9 cellular contexts compared by ENCODE assay signal in the genomic region with DNA sequence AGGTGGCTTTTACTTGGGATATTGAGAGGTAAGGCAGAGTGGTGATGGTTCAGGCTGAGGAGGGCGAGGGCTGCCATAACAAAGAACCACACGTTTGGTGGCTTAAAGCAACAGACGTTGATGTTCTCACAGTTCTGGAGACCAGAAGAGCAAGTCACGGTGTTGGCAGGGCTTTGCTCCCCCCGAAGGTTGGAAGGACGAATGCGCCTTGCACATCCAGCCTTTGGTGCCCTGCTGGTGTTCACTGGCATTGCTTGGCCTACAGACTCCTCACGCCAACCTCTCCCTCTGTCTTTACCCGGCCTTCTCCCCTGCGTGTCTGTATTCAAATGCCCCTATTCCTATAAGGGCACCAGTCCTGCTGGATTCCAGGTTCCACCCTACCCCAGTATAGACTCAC.
DNase-seq lines count a peak whose midpoint lies in the region; ATAC-seq and TF ChIP-seq lines count a peak whose summit lies in the region.
"Had no signal": no experiment of that assay in that cellular context is flagged by ENCODE, and none has a peak within 500 bp of the region (broad histone marks: within the 10 kb centered on the region; RNA-seq: fewer than 3 reads in every experiment).

No MANE protein-coding gene starts in this region.

- H3K9ac ChIP-seq in endodermal cell (ENCODE audit: extremely low read depth, low read length, poor library complexity, severe bottlenecking), result no peak overlapping the region

- no peak for ATAC-seq in natural killer cell treated with Interleukin-12 subunit alpha and Interleukin-12 subunit beta and Interleukin-15 and Interleukin-18, amount 100 ng/mL, for 72 hours

- H3K36me3 Mint-ChIP-seq in MCF 10A (ENCODE audit: insufficient read depth, unreplicated experiment) (no peaks in the 10 kb centered on the region), endodermal cell (ENCODE audit: low read depth) (no peaks in the 10 kb centered on the region)
- no peaks in the 10 kb centered on the region for H3K36me3 Mint-ChIP-seq in natural killer cell treated with Interleukin-12 subunit alpha and Interleukin-12 subunit beta and Interleukin-15 and Interleukin-18, amount 100 ng/mL, for 72 hours

- H3K27ac ChIP-seq in breast epithelium (no peak overlapping the region), endodermal cell (ENCODE audit: low read depth, low read length) (no peak overlapping the region), testis (no peak overlapping the region)
- H3K27ac ChIP-seq: skin epidermis had no signal

- H3K4me3 ChIP-seq in breast epithelium, result no peak overlapping the region
- no peak overlapping the region for H3K4me3 ChIP-seq in endodermal cell (ENCODE audit: low read length)
- H3K4me3 ChIP-seq in testis, result no peak overlapping the region
- H3K4me3 ChIP-seq: skin epidermis had no signal

- no peak overlapping the region for H3K27ac Mint-ChIP-seq in MCF 10A (ENCODE audit: low read depth, unreplicated experiment)
- no peak overlapping the region for H3K27ac Mint-ChIP-seq in endodermal cell
- no peak overlapping the region for H3K27ac Mint-ChIP-seq in natural killer cell treated with Interleukin-12 subunit alpha and Interleukin-12 subunit beta and Interleukin-15 and Interleukin-18, amount 100 ng/mL, for 72 hours

- peak; percentile 44 for DNase-seq in MCF 10A (ENCODE audit: unreplicated experiment)
- DNase-seq in breast epithelium (ENCODE audit: low spot score in 2 of 2), result no peak
- peak; percentile 68 for DNase-seq in NCI-H2171 (lab: John Stamatoyannopoulos, UW)
- DNase-seq in endodermal cell, result peak; percentile 89
- peak; percentile 43 for DNase-seq in testis
- no peak for DNase-seq in natural killer cell treated with Interleukin-12 subunit alpha and Interleukin-12 subunit beta and Interleukin-15 and Interleukin-18, amount 100 ng/mL, for 72 hours (ENCODE audit: low spot score)
- no peak for DNase-seq in midbrain (lab: John Stamatoyannopoulos, UW)
- no peak for DNase-seq in GM19238 (ENCODE audit: insufficient read length, low spot score)

- CTCF ChIA-PET in MCF 10A (lab: Yijun Ruan, JAX), result interaction anchor here (0.6 to 1.7 kb wide), 4 partner anchors 12 to 914 kb away, joined by 3 to 6 read pairs (median 5); no protein-coding TSS in a partner anchor

- H3K27me3 ChIP-seq in breast epithelium (no peaks in the 10 kb centered on the region), endodermal cell (ENCODE audit: control insufficient read depth, insufficient read depth, low read length, poor library complexity, severe bottlenecking) (no peaks in the 10 kb centered on the region), testis (no peaks in the 10 kb centered on the region)

- 60 to 62% methylated on average over 10 of the region's 10 CpGs for WGBS in endodermal cell (ENCODE audit: insufficient coverage in 1 of 2, insufficient read length in 1 of 2), 2 experiments
- WGBS in testis, 2 donors, result 62 to 63% methylated on average over 10 of the region's 10 CpGs

- no peaks in the 10 kb centered on the region for H3K4me1 Mint-ChIP-seq in MCF 10A (ENCODE audit: insufficient read depth, unreplicated experiment)
- no peaks in the 10 kb centered on the region for H3K4me1 Mint-ChIP-seq in endodermal cell
- peaks cover 0 to 4% of the 10 kb centered on the region in 2 donors for H3K4me1 Mint-ChIP-seq in natural killer cell treated with Interleukin-12 subunit alpha and Interleukin-12 subunit beta and Interleukin-15 and Interleukin-18, amount 100 ng/mL, for 72 hours (ENCODE audit: low read depth in 2 of 2)

- H3K9me3 ChIP-seq in breast epithelium (no peaks in the 10 kb centered on the region), endodermal cell (ENCODE audit: control insufficient read depth, low read length) (no peaks in the 10 kb centered on the region), testis (no peaks in the 10 kb centered on the region)

- no peaks in the 10 kb centered on the region for H3K4me1 ChIP-seq in breast epithelium
- no peaks in the 10 kb centered on the region for H3K4me1 ChIP-seq in endodermal cell (ENCODE audit: control insufficient read depth, insufficient read depth, low read length)
- no peaks in the 10 kb centered on the region for H3K4me1 ChIP-seq in testis

- H3K9me3 Mint-ChIP-seq in MCF 10A (ENCODE audit: unreplicated experiment) (no peaks in the 10 kb centered on the region), endodermal cell (no peaks in the 10 kb centered on the region)
- no peaks in the 10 kb centered on the region for H3K9me3 Mint-ChIP-seq in natural killer cell treated with Interleukin-12 subunit alpha and Interleukin-12 subunit beta and Interleukin-15 and Interleukin-18, amount 100 ng/mL, for 72 hours

- POLR2A ChIA-PET in MCF 10A (lab: Yijun Ruan, JAX), result no interaction called here

- TF ChIP-seq CTCF in MCF 10A (IDR thresholded peaks at IDR 0.05; ENCODE audit: unreplicated experiment) (peak; percentile 53), breast epithelium (IDR thresholded peaks at IDR 0.05) (no peak), endodermal cell (conservative IDR thresholded peaks at IDR 0.05) (peak; percentile 89), testis (IDR thresholded peaks at IDR 0.05) (peak in 1 of 3 experiments; percentile 24)

- H3K27me3 Mint-ChIP-seq in MCF 10A (ENCODE audit: insufficient read depth, unreplicated experiment), result no peaks in the 10 kb centered on the region
- H3K27me3 Mint-ChIP-seq in endodermal cell (ENCODE audit: insufficient read depth), result peaks cover 2% of the 10 kb centered on the region
- peaks cover 0 to 12% of the 10 kb centered on the region in 2 donors for H3K27me3 Mint-ChIP-seq in natural killer cell treated with Interleukin-12 subunit alpha and Interleukin-12 subunit beta and Interleukin-15 and Interleukin-18, amount 100 ng/mL, for 72 hours

- TF ChIP-seq POLR2A in breast epithelium (IDR thresholded peaks at IDR 0.05) (no peak), testis (IDR thresholded peaks at IDR 0.05) (no peak)

- no peak overlapping the region for H3K4me3 Mint-ChIP-seq in MCF 10A (ENCODE audit: unreplicated experiment)
- H3K4me3 Mint-ChIP-seq in endodermal cell, result no peak overlapping the region
- no peak overlapping the region for H3K4me3 Mint-ChIP-seq in natural killer cell treated with Interleukin-12 subunit alpha and Interleukin-12 subunit beta and Interleukin-15 and Interleukin-18, amount 100 ng/mL, for 72 hours

- no TSS peak for BruUV-seq in MCF 10A (replicated peaks; lab: Mats Ljungman, UMichigan)

- H3K36me3 ChIP-seq in breast epithelium (no peaks in the 10 kb centered on the region), endodermal cell (ENCODE audit: control insufficient read depth, insufficient read depth, low read length) (no peaks in the 10 kb centered on the region), testis (ENCODE audit: low read depth, missing control alignments) (no peaks in the 10 kb centered on the region)

- intact Hi-C loops in MCF 10A (cut with micrococcal nuclease) (no loop called here), breast epithelium (cut with DNase I; ENCODE audit: low total_unique reads) (no loop called here), testis (cut with DNase I; ENCODE audit: low total_unique reads) (no loop called here)

Comparison
In these comparisons a context has a peak if more than half of its experiments do, and no peak if none do; other contexts are left out.
1. DNase-seq: peak in MCF 10A (single experiment), NCI-H2171 (single experiment), endodermal cell (single experiment) and testis (single experiment); none in breast epithelium (0 of 2), natural killer cell treated with Interleukin-12 subunit alpha and Interleukin-12 subunit beta and Interleukin-15 and Interleukin-18, amount 100 ng/mL, for 72 hours (single experiment), midbrain (single experiment) and GM19238 (single experiment).
2. CTCF ChIP-seq: peak in MCF 10A (single experiment) and endodermal cell (single experiment); none in breast epithelium (0 of 3).